1 cellular context compared by ENCODE assay signal in the genomic region with DNA sequence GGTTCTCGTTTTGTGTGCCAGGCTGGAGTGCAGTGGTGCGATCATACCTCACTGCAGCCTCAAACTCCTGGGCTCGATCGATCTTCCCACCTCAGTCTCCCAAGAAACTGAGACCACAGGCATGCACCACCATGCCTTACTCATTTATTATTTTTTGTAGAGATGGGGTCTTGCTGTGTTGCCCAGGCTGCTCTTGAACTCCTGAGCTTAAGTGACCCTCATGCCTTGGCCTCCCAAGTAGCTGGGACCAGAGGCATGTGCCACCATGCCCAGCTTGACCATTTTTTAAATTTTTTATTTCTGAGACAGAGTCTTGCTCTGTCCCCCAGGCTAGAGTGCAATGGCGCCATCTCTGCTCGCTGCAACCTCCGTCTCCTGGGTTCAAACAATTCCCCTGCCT.
TF ChIP-seq lines count a peak whose summit lies in the region.

No MANE protein-coding gene starts in this region.

TF ChIP-seq in K562, 482 proteins besides CTCF, POLR2A, EP300 and RAD21:
- TF ChIP-seq, protein P1, sequence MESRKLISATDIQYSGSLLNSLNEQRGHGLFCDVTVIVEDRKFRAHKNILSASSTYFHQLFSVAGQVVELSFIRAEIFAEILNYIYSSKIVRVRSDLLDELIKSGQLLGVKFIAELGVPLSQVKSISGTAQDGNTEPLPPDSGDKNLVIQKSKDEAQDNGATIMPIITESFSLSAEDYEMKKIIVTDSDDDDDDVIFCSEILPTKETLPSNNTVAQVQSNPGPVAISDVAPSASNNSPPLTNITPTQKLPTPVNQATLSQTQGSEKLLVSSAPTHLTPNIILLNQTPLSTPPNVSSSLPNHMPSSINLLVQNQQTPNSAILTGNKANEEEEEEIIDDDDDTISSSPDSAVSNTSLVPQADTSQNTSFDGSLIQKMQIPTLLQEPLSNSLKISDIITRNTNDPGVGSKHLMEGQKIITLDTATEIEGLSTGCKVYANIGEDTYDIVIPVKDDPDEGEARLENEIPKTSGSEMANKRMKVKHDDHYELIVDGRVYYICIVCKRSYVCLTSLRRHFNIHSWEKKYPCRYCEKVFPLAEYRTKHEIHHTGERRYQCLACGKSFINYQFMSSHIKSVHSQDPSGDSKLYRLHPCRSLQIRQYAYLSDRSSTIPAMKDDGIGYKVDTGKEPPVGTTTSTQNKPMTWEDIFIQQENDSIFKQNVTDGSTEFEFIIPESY (CRISPR knock-in tag; IDR thresholded peaks at IDR 0.05), result 0 out of 2 replicates have a peak, but pooled peaks have one; percentile 13
- TF ChIP-seq EP400 (IDR thresholded peaks at IDR 0.05) (no peak), ZNF121 (CRISPR knock-in tag; conservative IDR thresholded peaks at IDR 0.05) (peak; percentile 81), ZNF644 (tag; IDR thresholded peaks at IDR 0.05; ENCODE audit: low read depth) (no peak), MCM5 (IDR thresholded peaks at IDR 0.05; ENCODE audit: low read depth) (no peak)
TF ChIP-seq in K562: peak in this region for 2.
